ENCODE assay signal across 10 cellular contexts in genomic region chr19:35249848-35250711, GRCh38. TPM values are rescaled to one million over a fixed set of nuclear protein-coding genes. Genes with fewer than 3 reads are reported as not detected.
DNase-seq lines count a peak whose midpoint lies in the region; ATAC-seq and TF ChIP-seq lines count a peak whose summit lies in the region.
"Had no signal": no experiment of that assay in that cellular context is flagged by ENCODE, and none has a peak within 500 bp of the region (broad histone marks: within the 10 kb centered on the region; RNA-seq: fewer than 3 reads in every experiment).

No MANE protein-coding gene starts in this region.

- peaks cover 12% of the 10 kb centered on the region for H3K36me3 ChIP-seq in CD4-positive, CD25-positive, alpha-beta regulatory T cell (ENCODE audit: control insufficient read depth, insufficient read depth, low read length)

- H3K9me3 Mint-ChIP-seq in CD4-positive, CD25-positive, alpha-beta regulatory T cell: peaks cover 0 to 4% (median 0%) of the 10 kb centered on the region in 7 donors
- no peaks in the 10 kb centered on the region for H3K9me3 Mint-ChIP-seq in naive B cell

- no peaks in the 10 kb centered on the region for H3K27me3 ChIP-seq in CD4-positive, CD25-positive, alpha-beta regulatory T cell (ENCODE audit: control insufficient read depth, insufficient read depth, low read length)

- ATAC-seq in CD4-positive, CD25-positive, alpha-beta regulatory T cell (ENCODE audit: low read depth in 2 of 2): no peak
- no peak for ATAC-seq in naive B cell (ENCODE audit: low read depth in 2 of 2)
- no peak for ATAC-seq in HG02678 (IDR thresholded peaks at IDR 0.05; ENCODE audit: unreplicated experiment)

- H3K4me1 Mint-ChIP-seq in CD4-positive, CD25-positive, alpha-beta regulatory T cell: peaks cover 3 to 57% (median 30%) of the 10 kb centered on the region in 4 donors
- peaks cover 24 to 40% (median 36%) of the 10 kb centered on the region in 3 donors for H3K4me1 Mint-ChIP-seq in naive B cell

- peak overlapping the region; percentile 60 to 91 (median 70) for H3K27ac Mint-ChIP-seq in CD4-positive, CD25-positive, alpha-beta regulatory T cell
- peak overlapping the region in 5 of 6 donors; percentile 42 to 95 (median 78) for H3K27ac Mint-ChIP-seq in naive B cell

- peak overlapping the region; percentile 93 to 96 (median 94) for H3K4me3 Mint-ChIP-seq in CD4-positive, CD25-positive, alpha-beta regulatory T cell
- H3K4me3 Mint-ChIP-seq in naive B cell: peak overlapping the region; percentile 82 to 96 (median 93)

- H3K27ac ChIP-seq in CD4-positive, CD25-positive, alpha-beta regulatory T cell (ENCODE audit: insufficient read depth, low read length, poor library complexity, severe bottlenecking): no peak overlapping the region
- no peak overlapping the region for H3K27ac ChIP-seq in coronary artery

- peaks cover 19% of the 10 kb centered on the region for H3K36me3 Mint-ChIP-seq in CD4-positive, CD25-positive, alpha-beta regulatory T cell
- H3K36me3 Mint-ChIP-seq in naive B cell: peaks cover 0 to 7% of the 10 kb centered on the region in 2 donors

- no peak for DNase-seq in CD4-positive, CD25-positive, alpha-beta regulatory T cell
- DNase-seq in LNCaP clone FGC (ENCODE audit: low read depth): no peak
- no peak for DNase-seq in coronary artery (ENCODE audit: low spot score)
- DNase-seq in naive B cell: no peak
- no peak for DNase-seq in AG08396 (ENCODE audit: low spot score)
- DNase-seq in activated CD4-positive, alpha-beta T cell treated with anti-CD3 and anti-CD28 coated beads, Interleukin-2, amount 50 U/mL, for 4 hours: no peak
- no peak for DNase-seq in DMS 273 treated with DMSO at 0.1 percent for 48 hours (lab: John Stamatoyannopoulos, UW)
- DNase-seq: amniotic stem cell, NCI-H510A had no signal

- H3K9me3 ChIP-seq in CD4-positive, CD25-positive, alpha-beta regulatory T cell (ENCODE audit: control insufficient read depth in 2 of 2, low read length in 2 of 2): no peaks in the 10 kb centered on the region

- peak overlapping the region; percentile 74 for H3K4me3 ChIP-seq in CD4-positive, CD25-positive, alpha-beta regulatory T cell (ENCODE audit: low read depth, low read length)
- peak overlapping the region; percentile 96 for H3K4me3 ChIP-seq in LNCaP clone FGC (ENCODE audit: low read depth, low read length)
- peak overlapping the region; percentile 74 for H3K4me3 ChIP-seq in coronary artery

- TF ChIP-seq CTCF in LNCaP clone FGC (IDR thresholded peaks at IDR 0.05; ENCODE audit: control insufficient read depth, extremely low read depth, insufficient read depth) (no peak), coronary artery (IDR thresholded peaks at IDR 0.05) (no peak)

- peaks cover 32% of the 10 kb centered on the region for H3K4me1 ChIP-seq in CD4-positive, CD25-positive, alpha-beta regulatory T cell (ENCODE audit: control insufficient read depth, insufficient read depth, low read length, poor library complexity, severe bottlenecking)

- H3K27me3 Mint-ChIP-seq in CD4-positive, CD25-positive, alpha-beta regulatory T cell: peaks cover 23% of the 10 kb centered on the region
- no peaks in the 10 kb centered on the region for H3K27me3 Mint-ChIP-seq in naive B cell

RNA-seq across cellular contexts. Expression of gene LSR, which starts 1.3 kb away (rescaled TPM):
- 28.1 TPM for total RNA-seq in CD4-positive, CD25-positive, alpha-beta regulatory T cell
- polyA plus RNA-seq in CD4-positive, CD25-positive, alpha-beta regulatory T cell: 10 to 100 TPM; 47.8 to 66.1 (median 53.7) TPM
- polyA plus RNA-seq in naive B cell (ENCODE audit: low read depth in 6 of 6): 10 to 100 TPM; 11.7 to 46.3 (median 34.8) TPM

RNA-seq across cellular contexts. Expression of gene USF2, which starts 18.7 kb away (rescaled TPM):
- total RNA-seq in CD4-positive, CD25-positive, alpha-beta regulatory T cell: 277 TPM
- polyA plus RNA-seq in CD4-positive, CD25-positive, alpha-beta regulatory T cell: 10 to 100 TPM in 1 of 4 donors, 1 to 10 TPM in 3; 5.9 to 10.1 (median 6.8) TPM
- polyA plus RNA-seq in naive B cell (ENCODE audit: low read depth in 6 of 6): 10 to 100 TPM in 4 of 6 donors, 1 to 10 TPM in 2; 1.9 to 15.5 (median 10.4) TPM

RNA-seq across cellular contexts. Expression of gene FAM187B, which starts 21.5 kb away (rescaled TPM):
- total RNA-seq in CD4-positive, CD25-positive, alpha-beta regulatory T cell: not detected
- polyA plus RNA-seq in CD4-positive, CD25-positive, alpha-beta regulatory T cell: not detected
- not detected for polyA plus RNA-seq in naive B cell (ENCODE audit: low read depth in 6 of 6)

RNA-seq across cellular contexts. Expression of gene HAMP, which starts 32.2 kb away (rescaled TPM):
- 0.32 TPM for total RNA-seq in CD4-positive, CD25-positive, alpha-beta regulatory T cell
- polyA plus RNA-seq in CD4-positive, CD25-positive, alpha-beta regulatory T cell: not detected
- polyA plus RNA-seq in naive B cell (ENCODE audit: low read depth in 6 of 6): under 1 TPM in 1 of 6 donors, not detected in 5; 0.12 TPM

RNA-seq across cellular contexts. Expression of gene MAG, which starts 41.9 kb away (rescaled TPM):
- total RNA-seq in CD4-positive, CD25-positive, alpha-beta regulatory T cell: not detected
- polyA plus RNA-seq in CD4-positive, CD25-positive, alpha-beta regulatory T cell: under 1 TPM in 2 of 4 donors, not detected in 2; 0.16 to 0.28 TPM
- under 1 TPM in 4 of 6 donors, not detected in 2; 0.12 to 0.41 (median 0.29) TPM for polyA plus RNA-seq in naive B cell (ENCODE audit: low read depth in 6 of 6)
